In the genomic region with DNA sequence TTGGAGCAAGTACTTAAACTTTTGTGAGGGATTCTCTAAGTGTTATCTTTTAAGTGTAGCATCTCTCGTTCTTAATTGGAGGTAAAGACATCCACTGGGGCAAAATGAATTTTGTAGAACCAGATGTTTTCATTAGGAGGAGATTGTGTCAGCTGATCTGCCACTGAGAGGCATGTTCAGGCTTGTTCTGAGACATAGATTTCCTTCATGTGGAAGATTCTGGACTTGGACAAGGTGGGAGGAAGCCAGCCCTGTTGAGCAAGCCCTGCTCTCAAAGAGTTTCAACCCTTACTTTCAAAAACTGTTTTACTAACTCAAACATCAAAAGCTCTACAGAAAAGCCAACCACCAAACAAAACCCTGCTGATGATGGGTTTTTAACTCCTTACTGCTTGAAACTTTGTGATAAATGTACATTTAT, we compare ENCODE assay signal across 9 cellular contexts. TPM values are rescaled to one million over a fixed set of nuclear protein-coding genes. Genes with fewer than 3 reads are reported as not detected.
DNase-seq lines count a peak whose midpoint lies in the region; ATAC-seq and TF ChIP-seq lines count a peak whose summit lies in the region.
"Had no signal": no experiment of that assay in that cellular context is flagged by ENCODE, and none has a peak within 500 bp of the region (broad histone marks: within the 10 kb centered on the region; RNA-seq: fewer than 3 reads in every experiment).

No MANE protein-coding gene starts in this region.

- intact Hi-C loops in dorsolateral prefrontal cortex (cut with DNase I): loop anchor here in 1 of 2 donors (5.0 kb wide), 1 partner anchor 33 kb away; no protein-coding TSS in a partner anchor

- H3K27ac Mint-ChIP-seq in nephron: peak overlapping the region in 2 of 3 experiments; percentile 35 to 43

- peaks cover 53% of the 10 kb centered on the region for H3K36me3 Mint-ChIP-seq in nephron (ENCODE audit: low read depth)

- peaks cover 48% of the 10 kb centered on the region for H3K4me1 Mint-ChIP-seq in nephron

- peak overlapping the region in 57 of 59 donors; percentile 3 to 98 (median 72) for H3K27ac ChIP-seq in dorsolateral prefrontal cortex
- H3K27ac ChIP-seq: parathyroid adenoma had no signal

- no peaks in the 10 kb centered on the region for H3K9me3 Mint-ChIP-seq in nephron

- CTCF ChIA-PET in BJ (lab: Yijun Ruan, JAX): interaction anchor here (1.4 kb wide), 1 partner anchor 126 kb away, joined by 4 read pairs; no protein-coding TSS in a partner anchor

- DNase-seq in BJ (ENCODE audit: low read depth) (peak; percentile 67), NAMALWA (ENCODE audit: low spot score) (peak; percentile 53), dorsolateral prefrontal cortex (no peak), A172 (ENCODE audit: low spot score) (no peak), NCI-H524 treated with DMSO at 0.1 percent for 48 hours (lab: John Stamatoyannopoulos, UW) (no peak)
- DNase-seq in stimulated activated CD4-positive, alpha-beta T cell treated with anti-CD3 and anti-CD28 coated beads, Interleukin-4, amount 100 ng/mL, for 1 hour: no peak

- H3K4me3 Mint-ChIP-seq in nephron: peak overlapping the region in 1 of 3 experiments; percentile 31

- no peak for ATAC-seq in HG03175 (IDR thresholded peaks at IDR 0.05; ENCODE audit: unreplicated experiment)

- no peaks in the 10 kb centered on the region for H3K36me3 ChIP-seq in BJ (ENCODE audit: control insufficient read depth, insufficient read depth, low read length)

- H3K4me3 ChIP-seq in BJ (ENCODE audit: low read depth, low read length): no peak overlapping the region
- peak overlapping the region in 17 of 59 donors; percentile 1 to 90 (median 20) for H3K4me3 ChIP-seq in dorsolateral prefrontal cortex

- H3K27me3 ChIP-seq in BJ (ENCODE audit: control insufficient read depth, insufficient read depth, low read length) (no peaks in the 10 kb centered on the region), dorsolateral prefrontal cortex (no peaks in the 10 kb centered on the region)

- H3K27me3 Mint-ChIP-seq in nephron (ENCODE audit: low read depth): no peaks in the 10 kb centered on the region

- POLR2A ChIA-PET in BJ (lab: Charles Lee): no interaction called here

- TF ChIP-seq CTCF in BJ (IDR thresholded peaks at IDR 0.05; ENCODE audit: insufficient read depth, low read depth, low read length): no peak
- no peak for TF ChIP-seq CTCF in dorsolateral prefrontal cortex (IDR thresholded peaks at IDR 0.05 in 54 of 56, conservative IDR thresholded peaks at IDR 0.05 in 2 of 56; ENCODE audit: low read depth in 1 of 56, partially characterized antibody in 56 of 56)
- TF ChIP-seq CTCF in nephron (IDR thresholded peaks at IDR 0.05; ENCODE audit: unreplicated experiment in 3 of 3): no peak

RNA-seq across cellular contexts. Expression of a gene that starts 6.5 kb away (rescaled TPM):
- 53.5 and 73.4 TPM in 2 replicates for polyA plus RNA-seq in BJ (2011; rRNA removed)
- 106 and 114 TPM in 2 replicates for polyA minus RNA-seq in BJ (2011; rRNA and poly(A)+ RNA removed)
- 100 to 1,000 TPM; 137 to 701 (median 262) TPM for total RNA-seq in dorsolateral prefrontal cortex
- total RNA-seq in A172 (2014; rRNA removed; shearing (Covaris generic)): 59.2 and 61.8 TPM in 2 replicates

Comparison
In these comparisons a context has a peak if more than half of its experiments do, and no peak if none do; other contexts are left out.
1. DNase-seq: peak in BJ (single experiment) and NAMALWA (single experiment); none in dorsolateral prefrontal cortex (0 of 10), A172 (single experiment), stimulated activated CD4-positive, alpha-beta T cell treated with anti-CD3 and anti-CD28 coated beads, Interleukin-4, amount 100 ng/mL, for 1 hour (single experiment) and NCI-H524 treated with DMSO at 0.1 percent for 48 hours (single experiment).